ENCODE assay signal across 1 cellular context in genomic region chr2:58195668-58196067, GRCh38.
A peak's percentile ranks its signal among the peaks of the same experiment; 100 is the strongest.
TF ChIP-seq lines count a peak whose summit lies in the region.

No MANE protein-coding gene starts in this region.

TF ChIP-seq in HepG2, 621 proteins besides CTCF, POLR2A, EP300 and RAD21 (continued from another document):
- TF ChIP-seq, protein P1, sequence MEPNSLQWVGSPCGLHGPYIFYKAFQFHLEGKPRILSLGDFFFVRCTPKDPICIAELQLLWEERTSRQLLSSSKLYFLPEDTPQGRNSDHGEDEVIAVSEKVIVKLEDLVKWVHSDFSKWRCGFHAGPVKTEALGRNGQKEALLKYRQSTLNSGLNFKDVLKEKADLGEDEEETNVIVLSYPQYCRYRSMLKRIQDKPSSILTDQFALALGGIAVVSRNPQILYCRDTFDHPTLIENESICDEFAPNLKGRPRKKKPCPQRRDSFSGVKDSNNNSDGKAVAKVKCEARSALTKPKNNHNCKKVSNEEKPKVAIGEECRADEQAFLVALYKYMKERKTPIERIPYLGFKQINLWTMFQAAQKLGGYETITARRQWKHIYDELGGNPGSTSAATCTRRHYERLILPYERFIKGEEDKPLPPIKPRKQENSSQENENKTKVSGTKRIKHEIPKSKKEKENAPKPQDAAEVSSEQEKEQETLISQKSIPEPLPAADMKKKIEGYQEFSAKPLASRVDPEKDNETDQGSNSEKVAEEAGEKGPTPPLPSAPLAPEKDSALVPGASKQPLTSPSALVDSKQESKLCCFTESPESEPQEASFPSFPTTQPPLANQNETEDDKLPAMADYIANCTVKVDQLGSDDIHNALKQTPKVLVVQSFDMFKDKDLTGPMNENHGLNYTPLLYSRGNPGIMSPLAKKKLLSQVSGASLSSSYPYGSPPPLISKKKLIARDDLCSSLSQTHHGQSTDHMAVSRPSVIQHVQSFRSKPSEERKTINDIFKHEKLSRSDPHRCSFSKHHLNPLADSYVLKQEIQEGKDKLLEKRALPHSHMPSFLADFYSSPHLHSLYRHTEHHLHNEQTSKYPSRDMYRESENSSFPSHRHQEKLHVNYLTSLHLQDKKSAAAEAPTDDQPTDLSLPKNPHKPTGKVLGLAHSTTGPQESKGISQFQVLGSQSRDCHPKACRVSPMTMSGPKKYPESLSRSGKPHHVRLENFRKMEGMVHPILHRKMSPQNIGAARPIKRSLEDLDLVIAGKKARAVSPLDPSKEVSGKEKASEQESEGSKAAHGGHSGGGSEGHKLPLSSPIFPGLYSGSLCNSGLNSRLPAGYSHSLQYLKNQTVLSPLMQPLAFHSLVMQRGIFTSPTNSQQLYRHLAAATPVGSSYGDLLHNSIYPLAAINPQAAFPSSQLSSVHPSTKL (CRISPR knock-in tag; IDR thresholded peaks at IDR 0.05), result 0 out of 2 replicates have a peak, but pooled peaks have one; percentile 36
- no peak for TF ChIP-seq RAD51 (IDR thresholded peaks at IDR 0.05; ENCODE audit: borderline replicate concordance)
- no peak for TF ChIP-seq FOXA1 (IDR thresholded peaks at IDR 0.05)
- TF ChIP-seq FOXA1 (CRISPR knock-in tag; IDR thresholded peaks at IDR 0.05), result peak; percentile 39; the same call in 1 of the 2 replicates
- TF ChIP-seq GLI4 (CRISPR knock-in tag; IDR thresholded peaks at IDR 0.05; ENCODE audit: borderline replicate concordance), result no peak
- peak; percentile 80 for TF ChIP-seq FOXA3 (CRISPR knock-in tag; IDR thresholded peaks at IDR 0.05)
- no peak for TF ChIP-seq MAZ (IDR thresholded peaks at IDR 0.05; ENCODE audit: borderline replicate concordance, low read depth, low read length)
- TF ChIP-seq MAZ (CRISPR knock-in tag; IDR thresholded peaks at IDR 0.05; ENCODE audit: low read depth), result no peak
- no peak for TF ChIP-seq ZNF329 (CRISPR knock-in tag; IDR thresholded peaks at IDR 0.05; ENCODE audit: low read depth)
- TF ChIP-seq HOMEZ (CRISPR knock-in tag; IDR thresholded peaks at IDR 0.05; ENCODE audit: low read depth), result 0 out of 2 replicates have a peak, but pooled peaks have one; percentile 46
- TF ChIP-seq CHD2 (IDR thresholded peaks at IDR 0.05; ENCODE audit: low read depth, low read length), result no peak
- TF ChIP-seq ARID2 (CRISPR knock-in tag; IDR thresholded peaks at IDR 0.05; ENCODE audit: borderline replicate concordance), result no peak
- peak; percentile 9; the same call in 1 of the 2 replicates for TF ChIP-seq SMC3 (IDR thresholded peaks at IDR 0.05; ENCODE audit: low read length)
- TF ChIP-seq CBX1 (IDR thresholded peaks at IDR 0.05; ENCODE audit: low read depth), result no peak
- TF ChIP-seq HMG20A (CRISPR knock-in tag; IDR thresholded peaks at IDR 0.05; ENCODE audit: borderline replicate concordance), result 0 out of 2 replicates have a peak, but pooled peaks have one; percentile 28
- peak; percentile 92 for TF ChIP-seq CEBPG (CRISPR knock-in tag; IDR thresholded peaks at IDR 0.05)
- TF ChIP-seq SALL2 (CRISPR knock-in tag; IDR thresholded peaks at IDR 0.05), result no peak
- TF ChIP-seq ZNF512 (CRISPR knock-in tag; IDR thresholded peaks at IDR 0.05), result no peak
- TF ChIP-seq, protein P2, sequence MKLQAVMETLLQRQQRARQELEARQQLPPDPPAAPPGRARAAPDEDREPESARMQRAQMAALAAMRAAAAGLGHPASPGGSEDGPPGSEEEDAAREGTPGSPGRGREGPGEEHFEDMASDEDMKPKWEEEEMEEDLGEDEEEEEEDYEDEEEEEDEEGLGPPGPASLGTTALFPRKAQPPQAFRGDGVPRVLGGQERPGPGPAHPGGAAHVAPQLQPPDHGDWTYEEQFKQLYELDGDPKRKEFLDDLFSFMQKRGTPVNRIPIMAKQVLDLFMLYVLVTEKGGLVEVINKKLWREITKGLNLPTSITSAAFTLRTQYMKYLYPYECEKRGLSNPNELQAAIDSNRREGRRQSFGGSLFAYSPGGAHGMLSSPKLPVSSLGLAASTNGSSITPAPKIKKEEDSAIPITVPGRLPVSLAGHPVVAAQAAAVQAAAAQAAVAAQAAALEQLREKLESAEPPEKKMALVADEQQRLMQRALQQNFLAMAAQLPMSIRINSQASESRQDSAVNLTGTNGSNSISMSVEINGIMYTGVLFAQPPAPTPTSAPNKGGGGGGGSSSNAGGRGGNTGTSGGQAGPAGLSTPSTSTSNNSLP (IDR thresholded peaks at IDR 0.05; ENCODE audit: low read depth, low read length), result 0 out of 2 replicates have a peak, but pooled peaks have one; percentile 22
- TF ChIP-seq BCL6 (CRISPR knock-in tag; IDR thresholded peaks at IDR 0.05), result peak; percentile 97
- peak; percentile 94 for TF ChIP-seq CEBPB (IDR thresholded peaks at IDR 0.05; ENCODE audit: borderline replicate concordance, low read depth, low read length)
